In genomic region chr20:53582574-53583351, GRCh38 we compare ENCODE assay signal across 8 cellular contexts. TPM values are rescaled to one million over a fixed set of nuclear protein-coding genes. Genes with fewer than 3 reads are reported as not detected.
DNase-seq lines count a peak whose midpoint lies in the region; ATAC-seq and TF ChIP-seq lines count a peak whose summit lies in the region.

No MANE protein-coding gene starts in this region.

- no peak for TF ChIP-seq POLR2A in prostate gland (IDR thresholded peaks at IDR 0.05)

- peaks cover 92% of the 10 kb centered on the region for H3K4me1 Mint-ChIP-seq in activated CD4-positive, alpha-beta T cell treated with anti-CD3 and anti-CD28 coated beads, Interleukin-2, amount 10 ng/mL, durations not matched to agents 7 days and 5 days

- H3K36me3 Mint-ChIP-seq in activated CD4-positive, alpha-beta T cell treated with anti-CD3 and anti-CD28 coated beads, Interleukin-2, amount 10 ng/mL, durations not matched to agents 7 days and 5 days (ENCODE audit: low read depth) = peaks cover 68% of the 10 kb centered on the region

- H3K27ac ChIP-seq in HUES64 (ENCODE audit: low read depth, low read length) = peak overlapping the region; percentile 39
- H3K27ac ChIP-seq in prostate gland = peak overlapping the region; percentile 49 to 69

- H3K27ac Mint-ChIP-seq in activated CD4-positive, alpha-beta T cell treated with anti-CD3 and anti-CD28 coated beads, Interleukin-2, amount 10 ng/mL, durations not matched to agents 7 days and 5 days = peak overlapping the region; percentile 91

- intact Hi-C loops in prostate gland (cut with DNase I) = no loop called here

- ATAC-seq in GM21529 (IDR thresholded peaks at IDR 0.05; ENCODE audit: unreplicated experiment) = no peak
- ATAC-seq in GM21515 (IDR thresholded peaks at IDR 0.05; ENCODE audit: unreplicated experiment) = no peak

- peak; percentile 74 for DNase-seq in BJ (ENCODE audit: low read depth)
- DNase-seq in activated CD4-positive, alpha-beta T cell treated with anti-CD3 and anti-CD28 coated beads, Interleukin-2, amount 10 ng/mL, durations not matched to agents 7 days and 5 days = peak; percentile 42
- DNase-seq in fibroblast of peridontal ligament (ENCODE audit: extremely low read depth) = peak; percentile 95
- no peak for DNase-seq in prostate gland (ENCODE audit: low spot score)
- no peak for DNase-seq in NCI-H187 (lab: John Stamatoyannopoulos, UW)

- H3K9ac ChIP-seq in HUES64 (ENCODE audit: low read depth, low read length) = peak overlapping the region; percentile 25

- POLR2A ChIA-PET in BJ (lab: Charles Lee) = interaction anchor here (0.6 kb wide), 1 partner anchor 246 kb away, joined by 3 read pairs; no protein-coding TSS in a partner anchor
- POLR2A ChIA-PET in activated CD4-positive, alpha-beta T cell treated with anti-CD3 and anti-CD28 coated beads, Interleukin-2, amount 10 ng/mL, durations not matched to agents 7 days and 5 days (lab: Charles Lee) = interaction anchor here (0.8 kb wide), 1 partner anchor 60 kb away, joined by 3 read pairs; no protein-coding TSS in a partner anchor

- TF ChIP-seq CTCF in BJ (IDR thresholded peaks at IDR 0.05; ENCODE audit: insufficient read depth, low read depth, low read length) (no peak), prostate gland (IDR thresholded peaks at IDR 0.05) (no peak)

- no peaks in the 10 kb centered on the region for H3K27me3 Mint-ChIP-seq in activated CD4-positive, alpha-beta T cell treated with anti-CD3 and anti-CD28 coated beads, Interleukin-2, amount 10 ng/mL, durations not matched to agents 7 days and 5 days

- 79% methylated on average over 12 of the region's 13 CpGs for WGBS in HUES64
- 42% methylated on average over 13 of the region's 13 CpGs for WGBS in prostate gland

- H3K4me1 ChIP-seq in HUES64 (ENCODE audit: insufficient read depth, low read length) = peaks cover 58% of the 10 kb centered on the region
- peaks cover 9% of the 10 kb centered on the region for H3K4me1 ChIP-seq in prostate gland (replicated peaks)

- H3K27me3 ChIP-seq in BJ (ENCODE audit: control insufficient read depth, insufficient read depth, low read length) (no peaks in the 10 kb centered on the region), HUES64 (ENCODE audit: insufficient read depth, low read length) (no peaks in the 10 kb centered on the region), prostate gland (replicated peaks; ENCODE audit: insufficient read depth) (no peaks in the 10 kb centered on the region)

- H3K9me3 ChIP-seq in HUES64 (ENCODE audit: insufficient read depth, low read depth, low read length) (no peaks in the 10 kb centered on the region), prostate gland (no peaks in the 10 kb centered on the region)

- H3K4me3 ChIP-seq in BJ (ENCODE audit: low read depth, low read length) (no peak overlapping the region), HUES64 (ENCODE audit: low read length) (no peak overlapping the region), prostate gland (no peak overlapping the region)

- no peaks in the 10 kb centered on the region for H3K9me3 Mint-ChIP-seq in activated CD4-positive, alpha-beta T cell treated with anti-CD3 and anti-CD28 coated beads, Interleukin-2, amount 10 ng/mL, durations not matched to agents 7 days and 5 days

- CTCF ChIA-PET in BJ (lab: Yijun Ruan, JAX) = interaction anchor here (0.6 to 4.8 kb wide), 5 partner anchors 9 to 359 kb away, joined by 3 to 24 read pairs (median 3); no protein-coding TSS in a partner anchor
- CTCF ChIA-PET in activated CD4-positive, alpha-beta T cell treated with anti-CD3 and anti-CD28 coated beads, Interleukin-2, amount 10 ng/mL, durations not matched to agents 7 days and 5 days (lab: Charles Lee) = interaction anchor here (0.8 to 2.7 kb wide), 8 partner anchors 13 to 353 kb away, joined by 3 to 20 read pairs (median 4); no protein-coding TSS in a partner anchor

- H3K4me3 Mint-ChIP-seq in activated CD4-positive, alpha-beta T cell treated with anti-CD3 and anti-CD28 coated beads, Interleukin-2, amount 10 ng/mL, durations not matched to agents 7 days and 5 days = peak overlapping the region; percentile 72

- H3K36me3 ChIP-seq in BJ (ENCODE audit: control insufficient read depth, insufficient read depth, low read length) (peaks cover 14% of the 10 kb centered on the region), HUES64 (ENCODE audit: insufficient read depth, low read length) (peaks cover 49% of the 10 kb centered on the region), prostate gland (peaks cover 0 to 10% of the 10 kb centered on the region in 2 donors)

RNA-seq across cellular contexts. Expression of gene ZNF217, which starts 10.9 kb away (rescaled TPM):
- 9.4 and 13.6 TPM in 2 replicates for polyA plus RNA-seq in BJ (2011; rRNA removed)
- polyA minus RNA-seq in BJ (2011; rRNA and poly(A)+ RNA removed) = 24.9 and 34.5 TPM in 2 replicates
- polyA plus RNA-seq in HUES64 (2013, experiment 1 of 2) = 33.1 TPM
- 40.0 TPM for polyA plus RNA-seq in HUES64 (2013, experiment 2 of 2)
- 10 to 100 TPM; 97.5 to 99.7 TPM for total RNA-seq in activated CD4-positive, alpha-beta T cell treated with anti-CD3 and anti-CD28 coated beads, Interleukin-2, amount 10 ng/mL, durations not matched to agents 7 days and 5 days
- total RNA-seq in prostate gland = 10 to 100 TPM; 35.4 to 44.5 TPM

Comparison
In these comparisons a context has a peak if more than half of its experiments do, and no peak if none do; other contexts are left out.
1. DNase-seq: peak in BJ (single experiment), activated CD4-positive, alpha-beta T cell treated with anti-CD3 and anti-CD28 coated beads, Interleukin-2, amount 10 ng/mL, durations not matched to agents 7 days and 5 days (single experiment) and fibroblast of peridontal ligament (single experiment); none in prostate gland (single experiment) and NCI-H187 (0 of 2).